Comparison of ENCODE assay signal across 18 cellular contexts in the genomic region with DNA sequence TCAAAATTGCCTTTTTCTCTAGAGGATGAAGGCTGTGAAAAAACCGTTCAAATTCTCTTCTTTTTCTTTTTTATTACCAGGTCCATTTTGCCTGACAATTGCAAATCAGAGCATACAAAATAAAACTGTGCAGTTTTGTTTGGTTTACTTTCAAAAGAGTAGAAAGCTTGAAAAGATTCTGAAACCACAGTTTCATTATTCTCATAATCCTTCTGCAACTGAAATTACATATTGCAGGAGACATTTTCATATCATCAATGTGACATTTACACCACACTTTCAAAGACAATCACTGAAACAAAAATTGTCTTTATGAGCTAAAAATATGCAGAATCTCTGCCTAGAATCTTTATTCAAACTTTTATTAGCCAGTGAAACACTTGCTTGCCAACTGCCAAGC.
"Had no signal": no experiment of that assay in that cellular context is flagged by ENCODE, and none has a peak within 500 bp of the region (broad histone marks: within the 10 kb centered on the region; RNA-seq: fewer than 3 reads in every experiment).

No MANE protein-coding gene starts in this region.

- H3K27ac Mint-ChIP-seq: mesothelial cell of epicardium had no signal

- H3K4me1 Mint-ChIP-seq: mesothelial cell of epicardium had no signal

- DNase-seq: dermis blood vessel endothelial cell; dorsolateral prefrontal cortex; effector CD4-positive, alpha-beta T cell; effector memory CD4-positive, alpha-beta T cell; foreskin keratinocyte; head of caudate nucleus; heart right ventricle; hippocampal formation; left cardiac atrium; left lung; left ventricle myocardium superior; lower lobe of right lung; mesenchymal stem cell; mucosa of descending colon had no signal

- ATAC-seq: foreskin keratinocyte, gastroesophageal sphincter, heart right ventricle, left cardiac atrium, left lung, left ventricle myocardium superior, lower lobe of right lung, mucosa of descending colon had no signal

- H3K4me3 ChIP-seq: coronary artery, dorsolateral prefrontal cortex, esophagus muscularis mucosa, gastroesophageal sphincter, heart right ventricle, left lung, lower lobe of right lung, mucosa of descending colon had no signal

- H3K4me1 ChIP-seq: foreskin keratinocyte, left lung, lower lobe of right lung had no signal

- H3K27me3 ChIP-seq: dorsolateral prefrontal cortex, esophagus muscularis mucosa, foreskin keratinocyte, gastroesophageal sphincter, heart right ventricle, left lung had no signal

- H3K9me3 ChIP-seq: esophagus muscularis mucosa, gastroesophageal sphincter, heart right ventricle, left lung, lower lobe of right lung, mucosa of descending colon had no signal

- H3K27ac ChIP-seq: coronary artery, dorsolateral prefrontal cortex, esophagus muscularis mucosa, foreskin keratinocyte, gastroesophageal sphincter, heart right ventricle, left lung, lower lobe of right lung had no signal

- H3K9me3 Mint-ChIP-seq: mesothelial cell of epicardium had no signal

- H3K4me3 Mint-ChIP-seq: mesothelial cell of epicardium had no signal
